ENCODE assay signal across 1 cellular context in the genomic region with DNA sequence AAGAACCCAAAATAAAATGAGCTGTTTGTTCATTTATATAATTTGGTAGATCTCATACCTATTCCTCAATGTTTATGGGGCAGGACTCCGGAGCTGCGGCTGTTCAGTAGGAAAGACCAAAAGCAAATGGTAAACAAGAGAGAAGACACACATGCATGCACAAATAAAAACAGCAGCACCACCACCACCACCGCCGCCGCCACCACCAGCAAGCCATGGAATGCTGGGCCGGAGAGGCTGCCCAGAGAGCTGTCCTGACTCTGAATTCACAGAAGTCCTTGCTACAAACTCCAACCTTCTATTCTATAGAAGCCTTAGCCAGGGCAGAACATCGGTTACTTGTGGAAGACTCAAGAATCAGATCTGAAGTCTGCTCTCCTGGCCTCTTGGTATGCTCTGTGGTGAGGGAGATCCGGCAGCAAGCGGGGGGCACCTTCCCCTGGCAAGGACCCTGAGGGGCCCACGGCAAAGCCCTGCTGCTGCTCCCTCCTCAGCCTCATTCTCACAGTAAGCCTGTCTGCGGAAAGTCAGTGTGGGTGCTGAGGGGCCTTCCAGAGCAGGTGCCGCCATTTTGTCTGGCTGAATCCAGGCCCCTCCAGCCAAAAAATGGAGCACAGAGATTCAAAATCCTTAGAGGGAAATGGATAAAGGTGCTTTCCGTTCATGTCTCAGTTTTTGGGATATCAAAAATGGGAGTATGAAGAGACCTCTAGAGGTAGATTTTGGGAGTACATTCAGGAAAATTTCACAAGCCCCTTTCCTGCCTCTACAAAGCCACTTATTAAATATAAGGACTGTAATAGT.
TF ChIP-seq lines count a peak whose summit lies in the region.

No MANE protein-coding gene starts in this region.

TF ChIP-seq in HCT116, 20 proteins besides CTCF, POLR2A, EP300 and RAD21 (continued from another document):
- TF ChIP-seq, protein P1, sequence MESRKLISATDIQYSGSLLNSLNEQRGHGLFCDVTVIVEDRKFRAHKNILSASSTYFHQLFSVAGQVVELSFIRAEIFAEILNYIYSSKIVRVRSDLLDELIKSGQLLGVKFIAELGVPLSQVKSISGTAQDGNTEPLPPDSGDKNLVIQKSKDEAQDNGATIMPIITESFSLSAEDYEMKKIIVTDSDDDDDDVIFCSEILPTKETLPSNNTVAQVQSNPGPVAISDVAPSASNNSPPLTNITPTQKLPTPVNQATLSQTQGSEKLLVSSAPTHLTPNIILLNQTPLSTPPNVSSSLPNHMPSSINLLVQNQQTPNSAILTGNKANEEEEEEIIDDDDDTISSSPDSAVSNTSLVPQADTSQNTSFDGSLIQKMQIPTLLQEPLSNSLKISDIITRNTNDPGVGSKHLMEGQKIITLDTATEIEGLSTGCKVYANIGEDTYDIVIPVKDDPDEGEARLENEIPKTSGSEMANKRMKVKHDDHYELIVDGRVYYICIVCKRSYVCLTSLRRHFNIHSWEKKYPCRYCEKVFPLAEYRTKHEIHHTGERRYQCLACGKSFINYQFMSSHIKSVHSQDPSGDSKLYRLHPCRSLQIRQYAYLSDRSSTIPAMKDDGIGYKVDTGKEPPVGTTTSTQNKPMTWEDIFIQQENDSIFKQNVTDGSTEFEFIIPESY (IDR thresholded peaks at IDR 0.05; ENCODE audit: extremely low read depth, insufficient replicate concordance, low read length) = no peak
- no peak for TF ChIP-seq ZNF274 (IDR thresholded peaks at IDR 0.05; ENCODE audit: low read depth, low read length)
- TF ChIP-seq ZFX (IDR thresholded peaks at IDR 0.05) = no peak
- no peak for TF ChIP-seq TCF7L2 (IDR thresholded peaks at IDR 0.05; ENCODE audit: borderline replicate concordance, extremely low read depth, insufficient read depth, insufficient read length)
- no peak for TF ChIP-seq ELF1 (IDR thresholded peaks at IDR 0.05; ENCODE audit: borderline replicate concordance, low read depth)
